In the genomic region with DNA sequence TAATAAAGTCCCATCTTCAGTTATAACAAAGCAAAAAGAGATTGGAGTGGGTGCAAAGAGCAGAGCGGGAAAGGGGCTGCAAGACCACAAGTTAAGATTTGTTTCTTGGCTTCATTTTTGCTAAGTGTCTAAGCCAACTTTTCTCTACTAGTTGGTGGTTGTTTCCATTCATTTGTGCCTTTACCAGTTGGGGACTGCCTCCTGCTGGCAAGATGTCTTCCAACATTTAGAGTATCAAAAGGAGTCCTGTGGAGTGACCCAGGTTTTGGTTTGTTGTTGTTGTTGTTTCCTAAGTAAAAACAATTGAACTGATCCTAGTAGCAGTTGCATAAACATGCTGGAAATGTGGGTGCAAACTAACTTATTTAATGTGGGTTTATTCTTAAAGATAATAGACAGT, we compare ENCODE assay signal across 16 cellular contexts.
DNase-seq lines count a peak whose midpoint lies in the region; ATAC-seq and TF ChIP-seq lines count a peak whose summit lies in the region.
"Had no signal": no experiment of that assay in that cellular context is flagged by ENCODE, and none has a peak within 500 bp of the region (broad histone marks: within the 10 kb centered on the region; RNA-seq: fewer than 3 reads in every experiment).

No MANE protein-coding gene starts in this region.

- H3K36me3 ChIP-seq in A673 (ENCODE audit: insufficient read depth, low read length, poor library complexity, severe bottlenecking): no peaks in the 10 kb centered on the region
- H3K36me3 ChIP-seq: left ventricle myocardium inferior, SJSA1, vagina had no signal

- intact Hi-C loops in A673 (cut with micrococcal nuclease; ENCODE audit: unreplicated experiment): no loop called here

- H3K9me3 ChIP-seq in A673 (ENCODE audit: low read depth, low read length, poor library complexity, severe bottlenecking): no peaks in the 10 kb centered on the region
- H3K9me3 ChIP-seq: left ventricle myocardium inferior, SJSA1, vagina had no signal

- POLR2A ChIA-PET in A673 (lab: Charles Lee; ENCODE audit: low non-redundant PET): no interaction called here

- H3K27ac ChIP-seq in A673 (ENCODE audit: low read depth, low read length, poor library complexity, severe bottlenecking) (no peak overlapping the region), VCaP (no peak overlapping the region)
- H3K27ac ChIP-seq: left ventricle myocardium inferior, SJSA1, vagina had no signal

- H3K4me3 ChIP-seq in A673 (ENCODE audit: low read depth, low read length, poor library complexity, severe bottlenecking) (no peak overlapping the region), fibroblast of villous mesenchyme (ENCODE audit: low read depth, low read length) (no peak overlapping the region)
- H3K4me3 ChIP-seq: left ventricle myocardium inferior, SJSA1, vagina had no signal

- DNase-seq in A673 (ENCODE audit: low spot score) (no peak), fibroblast of villous mesenchyme (ENCODE audit: low read depth) (peak; percentile 26), NCI-H187 treated with DMSO at 0.1 percent for 48 hours (lab: John Stamatoyannopoulos, UW) (no peak), cerebellar cortex (ENCODE audit: low spot score) (no peak), NCI-H2171 treated with DMSO at 0.1 percent for 48 hours (lab: John Stamatoyannopoulos, UW) (no peak)
- DNase-seq: activated CD4-positive, alpha-beta T cell treated with anti-CD3 and anti-CD28 coated beads for 36 hours; CD8-positive, alpha-beta memory T cell; HCEC 1CT; left ventricle myocardium inferior; NCI-H510A; stimulated activated CD8-positive, alpha-beta memory T cell treated with anti-CD3 and anti-CD28 coated beads, Interleukin-4, amount 100 ng/mL, for 48 hours had no signal

- CTCF ChIA-PET in A673 (lab: Charles Lee): no interaction called here

- TF ChIP-seq CTCF in A673 (conservative IDR thresholded peaks at IDR 0.05; ENCODE audit: low read depth, low read length): 0 out of 2 replicates have a peak, but pooled peaks have one; percentile 20
- peak; percentile 31 for TF ChIP-seq CTCF in GM12873 (IDR thresholded peaks at IDR 0.05; ENCODE audit: insufficient read depth, low read depth, low read length, missing control alignments)
- peak; percentile 28 for TF ChIP-seq CTCF in VCaP (conservative IDR thresholded peaks at IDR 0.05)
- peak; percentile 33 for TF ChIP-seq CTCF in fibroblast of villous mesenchyme (IDR thresholded peaks at IDR 0.05; ENCODE audit: insufficient read depth, low read depth, low read length)

- H3K4me1 ChIP-seq in A673 (ENCODE audit: insufficient read depth, low read length, poor library complexity, severe bottlenecking): peaks cover 16% of the 10 kb centered on the region
- H3K4me1 ChIP-seq: SJSA1, vagina had no signal

- H3K27me3 ChIP-seq in A673 (replicated peaks; ENCODE audit: insufficient read depth, low read depth, low read length, poor library complexity): no peaks in the 10 kb centered on the region
- H3K27me3 ChIP-seq: SJSA1, vagina had no signal

- ATAC-seq in HG03039 (IDR thresholded peaks at IDR 0.05; ENCODE audit: unreplicated experiment): no peak
- ATAC-seq: activated CD4-positive, alpha-beta T cell treated with anti-CD3 and anti-CD28 coated beads for 36 hours had no signal

- no TSS peak for BruUV-seq in A673 (replicated peaks; lab: Mats Ljungman, UMichigan)
